9 cellular contexts compared by ENCODE assay signal in genomic region chr16:80580109-80580832, GRCh38. TPM values are rescaled to one million over a fixed set of nuclear protein-coding genes. Genes with fewer than 3 reads are reported as not detected.
DNase-seq lines count a peak whose midpoint lies in the region; ATAC-seq, FAIRE-seq and TF ChIP-seq lines count a peak whose summit lies in the region.
"Had no signal": no experiment of that assay in that cellular context is flagged by ENCODE, and none has a peak within 500 bp of the region (broad histone marks: within the 10 kb centered on the region; RNA-seq: fewer than 3 reads in every experiment).

No MANE protein-coding gene starts in this region.

- H3K27ac ChIP-seq in astrocyte (ENCODE audit: low read depth, low read length) (no peak overlapping the region), SJCRH30 (no peak overlapping the region)

- H2AFZ ChIP-seq in astrocyte (ENCODE audit: low read depth, low read length): no peak overlapping the region

- H3K36me3 ChIP-seq in astrocyte (ENCODE audit: insufficient read depth, low read length) (no peaks in the 10 kb centered on the region), SJCRH30 (no peaks in the 10 kb centered on the region)

- H3K9me3 Mint-ChIP-seq in astrocyte (ENCODE audit: unreplicated experiment): peaks cover 1% of the 10 kb centered on the region

- H3K4me1 Mint-ChIP-seq in astrocyte (ENCODE audit: low read depth, unreplicated experiment): peaks cover 33% of the 10 kb centered on the region

- no peak overlapping the region for H3K4me3 ChIP-seq in astrocyte (ENCODE audit: insufficient read depth, low read depth, low read length)
- no peak overlapping the region for H3K4me3 ChIP-seq in SJCRH30

- H3K27me3 Mint-ChIP-seq in astrocyte (ENCODE audit: low read depth, unreplicated experiment): peaks cover 4% of the 10 kb centered on the region

- FAIRE-seq in astrocyte (lab: Jason Lieb, UNC): no peak
- FAIRE-seq: G401.6 had no signal

- H3K4me2 ChIP-seq in astrocyte (ENCODE audit: low read length): peak overlapping the region; percentile 10

- H3K27ac Mint-ChIP-seq in astrocyte (ENCODE audit: unreplicated experiment): peak overlapping the region; percentile 75

- ATAC-seq in GM21737 (IDR thresholded peaks at IDR 0.05; ENCODE audit: unreplicated experiment): peak; percentile 84

- H3K4me3 Mint-ChIP-seq in astrocyte (ENCODE audit: unreplicated experiment): no peak overlapping the region

- H3K27me3 ChIP-seq in astrocyte (ENCODE audit: insufficient read depth, low read length) (no peaks in the 10 kb centered on the region), SJCRH30 (no peaks in the 10 kb centered on the region)

- H3K36me3 Mint-ChIP-seq in astrocyte (ENCODE audit: low read depth, unreplicated experiment): no peaks in the 10 kb centered on the region

- no peaks in the 10 kb centered on the region for H3K79me2 ChIP-seq in astrocyte (ENCODE audit: insufficient read depth, low read length)

- H3K4me1 ChIP-seq in astrocyte (ENCODE audit: insufficient read depth, low read length) (peaks cover 14% of the 10 kb centered on the region), SJCRH30 (no peaks in the 10 kb centered on the region)

- H3K9me3 ChIP-seq in astrocyte (ENCODE audit: insufficient read depth, low read depth, low read length) (no peaks in the 10 kb centered on the region), SJCRH30 (replicated peaks) (no peaks in the 10 kb centered on the region)

- TF ChIP-seq CTCF in astrocyte (IDR thresholded peaks at IDR 0.05; ENCODE audit: insufficient read depth, low read depth, low read length): no peak

- DNase-seq in GM03348 (ENCODE audit: low spot score) (peak; percentile 12), RPMI7951 (ENCODE audit: low read depth) (peak; percentile 25), astrocyte (ENCODE audit: low read depth) (peak; percentile 91), KG1 (lab: John Stamatoyannopoulos, UW) (no peak), NCI-H2081 treated with DMSO at 0.1 percent for 48 hours (lab: John Stamatoyannopoulos, UW) (no peak), SJCRH30 (no peak)
- DNase-seq in stimulated activated CD8-positive, alpha-beta memory T cell treated with anti-CD3 and anti-CD28 coated beads, Interleukin-12 subunit alpha, Interleukin-12 subunit beta, amount 100 ng/mL, for 4 hours (ENCODE audit: low read depth): peak; percentile 16

- H3K9ac ChIP-seq in astrocyte (ENCODE audit: low read length): no peak overlapping the region

- no peaks in the 10 kb centered on the region for H4K20me1 ChIP-seq in astrocyte (ENCODE audit: insufficient read depth, low read length)

RNA-seq across cellular contexts. Expression of gene DYNLRB2, which starts 39.5 kb away (rescaled TPM):
- not detected in 2 replicates for total RNA-seq in RPMI7951 (2014; rRNA removed; shearing (Covaris generic))
- total RNA-seq in astrocyte: not detected in 2 replicates
- total RNA-seq in SJCRH30 (2014; rRNA removed; shearing (Covaris generic)): not detected in 2 replicates

Comparison
In these comparisons a context has a peak if more than half of its experiments do, and no peak if none do; other contexts are left out.
1. DNase-seq: peak in GM03348 (single experiment), RPMI7951 (single experiment), astrocyte (single experiment) and stimulated activated CD8-positive, alpha-beta memory T cell treated with anti-CD3 and anti-CD28 coated beads, Interleukin-12 subunit alpha, Interleukin-12 subunit beta, amount 100 ng/mL, for 4 hours (single experiment); none in KG1 (single experiment), NCI-H2081 treated with DMSO at 0.1 percent for 48 hours (single experiment) and SJCRH30 (0 of 2).